9 cellular contexts compared by ENCODE assay signal in genomic region chr5:180201051-180201987, GRCh38. TPM values are rescaled to one million over a fixed set of nuclear protein-coding genes. Genes with fewer than 3 reads are reported as not detected.
DNase-seq lines count a peak whose midpoint lies in the region; ATAC-seq, FAIRE-seq and TF ChIP-seq lines count a peak whose summit lies in the region.
"Had no signal": no experiment of that assay in that cellular context is flagged by ENCODE, and none has a peak within 500 bp of the region (broad histone marks: within the 10 kb centered on the region; RNA-seq: fewer than 3 reads in every experiment).

No MANE protein-coding gene starts in this region.

- TF ChIP-seq RAD21 in HepG2 (CRISPR knock-in tag; IDR thresholded peaks at IDR 0.05) = peak; percentile 25; the same call in 1 of the 2 replicates

- TF ChIP-seq CTCF in HepG2 (CRISPR knock-in tag; IDR thresholded peaks at IDR 0.05) = peak; percentile 77
- TF ChIP-seq CTCF in right lobe of liver (IDR thresholded peaks at IDR 0.05) = peak in 1 of 4 donors; percentile 17
- TF ChIP-seq CTCF in dorsolateral prefrontal cortex (IDR thresholded peaks at IDR 0.05 in 54 of 56, conservative IDR thresholded peaks at IDR 0.05 in 2 of 56; ENCODE audit: low read depth in 1 of 56, partially characterized antibody in 56 of 56) = peak in 52 of 56 donors; percentile 10 to 68 (median 46)

- H4K20me1 ChIP-seq in HepG2 (ENCODE audit: insufficient read depth, low read length) = no peaks in the 10 kb centered on the region

- H3K9ac ChIP-seq in HepG2 (ENCODE audit: insufficient read depth, low read depth, low read length) = no peak overlapping the region

- H3K4me1 ChIP-seq in HepG2 (ENCODE audit: insufficient read depth, low read length) (no peaks in the 10 kb centered on the region), right lobe of liver (no peaks in the 10 kb centered on the region)

- peak; percentile 50; the same call in 2 of the 3 replicates for ATAC-seq in HepG2
- ATAC-seq in right lobe of liver = no peak
- no peak for ATAC-seq in stimulated activated naive CD8-positive, alpha-beta T cell treated with anti-CD3 and anti-CD28 coated beads, Interleukin-15, Interleukin-2, amounts not matched to agents 100 U/mL and 50 U/mL, for 24 hours
- no peak for ATAC-seq in GM21526 (IDR thresholded peaks at IDR 0.05; ENCODE audit: low FRiP score, unreplicated experiment)

- H3K36me3 ChIP-seq in HepG2 (replicated peaks in 1 of 2; ENCODE audit: control insufficient read depth in 1 of 2, insufficient read depth in 2 of 2, low read length in 2 of 2) = no peaks in the 10 kb centered on the region
- no peaks in the 10 kb centered on the region for H3K36me3 ChIP-seq in right lobe of liver

- H3K79me2 ChIP-seq in HepG2 (ENCODE audit: insufficient read depth, low read length) = no peaks in the 10 kb centered on the region

- no TSS peak for BruUV-seq in HepG2 (replicated peaks; lab: Mats Ljungman, UMichigan)

- intact Hi-C loops in HepG2 (cut with micrococcal nuclease; ENCODE audit: unreplicated experiment) (loop anchor here (5.0 to 10.0 kb wide), 3 partner anchors 77 to 126 kb away; partner anchors contain the start of gene MAPK9), right lobe of liver (cut with DNase I) (no loop called here), dorsolateral prefrontal cortex (cut with DNase I) (loop anchor here in 1 of 2 donors (10.0 kb wide), 1 partner anchor 83 kb away; no protein-coding TSS in a partner anchor)

- TF ChIP-seq POLR2A in HepG2 (IDR thresholded peaks at IDR 0.05; ENCODE audit: insufficient read depth in 1 of 2, low read depth in 2 of 2, low read length in 2 of 2) (no peak), right lobe of liver (IDR thresholded peaks at IDR 0.05) (no peak)

- H3K27me3 ChIP-seq in HepG2 (ENCODE audit: control insufficient read depth in 1 of 2, insufficient read depth in 2 of 2, low read length in 2 of 2) = peaks cover 0 to 22% of the 10 kb centered on the region in 2 experiments; a peak in 3 of 5 replicates
- H3K27me3 ChIP-seq in right lobe of liver = no peaks in the 10 kb centered on the region
- H3K27me3 ChIP-seq in dorsolateral prefrontal cortex = no peaks in the 10 kb centered on the region

- DNase-seq in HepG2 (ENCODE audit: low spot score) = peak; percentile 15
- DNase-seq in right lobe of liver = no peak
- DNase-seq in NCI-H526 (lab: John Stamatoyannopoulos, UW) = peak; percentile 20 to 47
- no peak for DNase-seq in dorsolateral prefrontal cortex
- no peak for DNase-seq in activated CD4-positive, CD25-positive, alpha-beta regulatory T cell (lab: John Stamatoyannopoulos, UW)
- DNase-seq in occipital lobe (lab: John Stamatoyannopoulos, UW) = no peak
- no peak for DNase-seq in stimulated activated naive CD8-positive, alpha-beta T cell treated with anti-CD3 and anti-CD28 coated beads, Interleukin-15, Interleukin-2, amounts not matched to agents 100 U/mL and 50 U/mL, for 24 hours

- 0 out of 2 replicates have a peak overlapping the region, but pooled peaks have one; percentile 15 for H3K4me2 ChIP-seq in HepG2 (ENCODE audit: low read depth, low read length)

- no peak overlapping the region for H2AFZ ChIP-seq in HepG2 (ENCODE audit: low read length)

- CTCF ChIA-PET in HepG2 (lab: Yijun Ruan, JAX; ENCODE audit: low intra/inter-chr PET ratio, low total read pairs) = interaction anchor here (1.2 kb wide), 1 partner anchor 270 kb away, joined by 4 read pairs; no protein-coding TSS in a partner anchor

- H3K27ac ChIP-seq in HepG2 (ENCODE audit: extremely low read length, insufficient read depth, low read length) = no peak overlapping the region
- no peak overlapping the region for H3K27ac ChIP-seq in right lobe of liver
- H3K27ac ChIP-seq in dorsolateral prefrontal cortex = peak overlapping the region in 6 of 59 donors; percentile 10 to 42 (median 17)

- 49% methylated on average over 23 of the region's 23 CpGs for WGBS in HepG2 (ENCODE audit: low lambda C conversion rate)
- WGBS in right lobe of liver (ENCODE audit: insufficient coverage, low coverage, low lambda C conversion rate, missing lambda C conversion rate) = 62% methylated on average over 19 of the region's 23 CpGs

- H3K9me3 ChIP-seq in HepG2 (ENCODE audit: low read length) (no peaks in the 10 kb centered on the region), right lobe of liver (no peaks in the 10 kb centered on the region)

- H3K4me3 ChIP-seq in HepG2 (replicated peaks in 1 of 3; ENCODE audit: insufficient read depth in 1 of 3, low read depth in 2 of 3, low read length in 3 of 3) (no peak overlapping the region), right lobe of liver (no peak overlapping the region), dorsolateral prefrontal cortex (no peak overlapping the region)

- POLR2A ChIA-PET in HepG2 (lab: Yijun Ruan, JAX) = no interaction called here

- FAIRE-seq in HepG2 (lab: Jason Lieb, UNC) = no peak
- FAIRE-seq: RCC 7860 had no signal

- in situ Hi-C loops in HepG2 (cut with HindIII; ENCODE audit: extremely low pct_ligation_motif_present, low pct_unique_long_range_greater_than_20kb) = loop anchor here (10.0 to 25.0 kb wide), 2 partner anchors 123 to 261 kb away; no protein-coding TSS in a partner anchor

- TF ChIP-seq EP300 in HepG2 (IDR thresholded peaks at IDR 0.05; ENCODE audit: low read depth in 2 of 2, low read length in 2 of 2) (no peak), HepG2 (CRISPR knock-in tag; IDR thresholded peaks at IDR 0.05; ENCODE audit: borderline replicate concordance) (no peak)

TF ChIP-seq in HepG2, 621 proteins besides CTCF, POLR2A, EP300 and RAD21 (continues in another document):
- TF ChIP-seq HOXA9 (CRISPR knock-in tag; IDR thresholded peaks at IDR 0.05; ENCODE audit: borderline replicate concordance) (no peak), ZKSCAN1 (IDR thresholded peaks at IDR 0.05; ENCODE audit: low read length) (peak; percentile 91), CEBPG (CRISPR knock-in tag; IDR thresholded peaks at IDR 0.05) (no peak), BCL3 (CRISPR knock-in tag; IDR thresholded peaks at IDR 0.05) (no peak), ZNF572 (CRISPR knock-in tag; IDR thresholded peaks at IDR 0.05) (0 out of 2 replicates have a peak, but pooled peaks have one; percentile 31), LCORL (IDR thresholded peaks at IDR 0.05) (no peak), LCORL (CRISPR knock-in tag; IDR thresholded peaks at IDR 0.05) (0 out of 2 replicates have a peak, but pooled peaks have one; percentile 17), TFAP4 (IDR thresholded peaks at IDR 0.05; ENCODE audit: borderline replicate concordance, low read depth) (no peak), STAG1 (CRISPR knock-in tag; IDR thresholded peaks at IDR 0.05) (peak; percentile 72)

RNA-seq across cellular contexts. Expression of gene RASGEF1C, which starts 7.7 kb away (rescaled TPM):
- total RNA-seq in HepG2 (2016; rRNA removed; fragmentation: Illumina TruSeq; extraction: Trizol) (not detected in 2 replicates), right lobe of liver (under 1 TPM in 1 of 6 experiments, not detected in 5; 0.64 TPM), dorsolateral prefrontal cortex (10 to 100 TPM in 84 of 120 experiments, 1 to 10 TPM in 36; 6.8 to 16.9 (median 11.4) TPM), occipital lobe (12.8 TPM)
- not detected in 2 replicates for total RNA-seq in HepG2 (2016; cell fraction: cytosol; rRNA removed; fragmentation: Illumina TruSeq; extraction: Trizol; ENCODE audit: low read depth)
- total RNA-seq in HepG2 (2016; cell fraction: insoluble cytoplasmic fraction; rRNA removed; fragmentation: Illumina TruSeq; extraction: Trizol) = not detected in 2 replicates
- not detected in 2 replicates for total RNA-seq in HepG2 (2016; cell fraction: membrane; rRNA removed; fragmentation: Illumina TruSeq; extraction: Trizol)
- not detected in 2 replicates for total RNA-seq in HepG2 (2016; cell fraction: nucleus; rRNA removed; fragmentation: Illumina TruSeq; extraction: Trizol)
- polyA plus RNA-seq in HepG2 (2011; rRNA removed) = 0.14 TPM in 1 of 2 replicates, not detected in the other
- 0.03 TPM in 1 of 2 replicates, not detected in the other for polyA plus RNA-seq in HepG2 (2011; cell fraction: cytosol; rRNA removed)
- 0.21 TPM in 1 of 2 replicates, not detected in the other for polyA plus RNA-seq in HepG2 (2011; cell fraction: nucleus; rRNA removed)
- polyA plus RNA-seq in HepG2 (2012) = not detected in 2 replicates
- 0.10 TPM in 1 of 2 replicates, not detected in the other for polyA plus RNA-seq in HepG2 (2016; cell fraction: cytosol; fragmentation: Illumina TruSeq; extraction: Trizol; ENCODE audit: low read depth)
- not detected in 2 replicates for polyA plus RNA-seq in HepG2 (2016; cell fraction: insoluble cytoplasmic fraction; fragmentation: Illumina TruSeq; extraction: Trizol; ENCODE audit: low read depth)
- 0.14 TPM in 1 of 2 replicates, not detected in the other for polyA plus RNA-seq in HepG2 (2016; cell fraction: membrane; fragmentation: Illumina TruSeq; extraction: Trizol; ENCODE audit: low read depth)
- polyA plus RNA-seq in HepG2 (2016; cell fraction: nucleus; fragmentation: Illumina TruSeq; extraction: Trizol; ENCODE audit: insufficient read depth, low read depth) = not detected in 2 replicates
- 0.70 TPM in 1 of 2 replicates, not detected in the other for polyA minus RNA-seq in HepG2 (2011; rRNA and poly(A)+ RNA removed; ENCODE audit: low replicate concordance)
- not detected in 2 replicates for polyA minus RNA-seq in HepG2 (2011; cell fraction: cytosol; rRNA and poly(A)+ RNA removed)
- not detected in 2 replicates for polyA minus RNA-seq in HepG2 (2011; cell fraction: nucleus; rRNA and poly(A)+ RNA removed)

Comparison
In these comparisons a context has a peak if more than half of its experiments do, and no peak if none do; other contexts are left out.
1. DNase-seq: peak in HepG2 (single experiment) and NCI-H526 (2 of 2); none in right lobe of liver (0 of 3), dorsolateral prefrontal cortex (0 of 10), activated CD4-positive, CD25-positive, alpha-beta regulatory T cell (0 of 4), occipital lobe (single experiment) and stimulated activated naive CD8-positive, alpha-beta T cell treated with anti-CD3 and anti-CD28 coated beads, Interleukin-15, Interleukin-2, amounts not matched to agents 100 U/mL and 50 U/mL, for 24 hours (single experiment).